ENCODE assay signal across 11 cellular contexts in genomic region chr5:56080375-56081052, GRCh38.
DNase-seq lines count a peak whose midpoint lies in the region; ATAC-seq and TF ChIP-seq lines count a peak whose summit lies in the region.
"Had no signal": no experiment of that assay in that cellular context is flagged by ENCODE, and none has a peak within 500 bp of the region (broad histone marks: within the 10 kb centered on the region; RNA-seq: fewer than 3 reads in every experiment).

No MANE protein-coding gene starts in this region.

- peak; percentile 87 for DNase-seq in GM12865 (ENCODE audit: low read depth)
- DNase-seq in activated naive CD4-positive, alpha-beta T cell treated with anti-CD3 and anti-CD28 coated beads, Interleukin-2, amount 50 U/mL, for 72 hours (ENCODE audit: low spot score in 2 of 2), result no peak
- no peak for DNase-seq in NCI-H524 (lab: John Stamatoyannopoulos, UW)
- no peak for DNase-seq in middle frontal gyrus (ENCODE audit: extremely low spot score, low spot score)
- no peak for DNase-seq in NAMALWA (ENCODE audit: low spot score)
- no peak for DNase-seq in inferior parietal cortex (ENCODE audit: extremely low spot score)
- DNase-seq: DMS79, NCI-H510A had no signal

- no peak overlapping the region for H3K4me3 ChIP-seq in GM12865 (ENCODE audit: low read depth, low read length)
- H3K4me3 ChIP-seq: cardiac muscle cell had no signal

- ATAC-seq in GM19324 (IDR thresholded peaks at IDR 0.05; ENCODE audit: low FRiP score, unreplicated experiment) (peak; percentile 79), HG03060 (IDR thresholded peaks at IDR 0.05; ENCODE audit: low read depth, unreplicated experiment) (peak; percentile 67)
- ATAC-seq in activated naive CD4-positive, alpha-beta T cell treated with anti-CD3 and anti-CD28 coated beads, Interleukin-2, amount 50 U/mL, for 72 hours, result peak; percentile 84 to 87

- H3K27ac Mint-ChIP-seq in activated naive CD4-positive, alpha-beta T cell treated with anti-CD3 and anti-CD28 coated beads, Interleukin-2, amount 50 U/mL, for 72 hours, result peak overlapping the region; percentile 63 to 76

- no peak for TF ChIP-seq CTCF in GM12865 (IDR thresholded peaks at IDR 0.05; ENCODE audit: insufficient read depth, low read depth, low read length, missing control alignments)

- peaks cover 6 to 9% of the 10 kb centered on the region in 2 donors for H3K9me3 Mint-ChIP-seq in activated naive CD4-positive, alpha-beta T cell treated with anti-CD3 and anti-CD28 coated beads, Interleukin-2, amount 50 U/mL, for 72 hours

- H3K36me3 Mint-ChIP-seq in activated naive CD4-positive, alpha-beta T cell treated with anti-CD3 and anti-CD28 coated beads, Interleukin-2, amount 50 U/mL, for 72 hours, result peaks cover 0 to 6% of the 10 kb centered on the region in 2 donors
